ENCODE assay signal across 25 cellular contexts in the genomic region with DNA sequence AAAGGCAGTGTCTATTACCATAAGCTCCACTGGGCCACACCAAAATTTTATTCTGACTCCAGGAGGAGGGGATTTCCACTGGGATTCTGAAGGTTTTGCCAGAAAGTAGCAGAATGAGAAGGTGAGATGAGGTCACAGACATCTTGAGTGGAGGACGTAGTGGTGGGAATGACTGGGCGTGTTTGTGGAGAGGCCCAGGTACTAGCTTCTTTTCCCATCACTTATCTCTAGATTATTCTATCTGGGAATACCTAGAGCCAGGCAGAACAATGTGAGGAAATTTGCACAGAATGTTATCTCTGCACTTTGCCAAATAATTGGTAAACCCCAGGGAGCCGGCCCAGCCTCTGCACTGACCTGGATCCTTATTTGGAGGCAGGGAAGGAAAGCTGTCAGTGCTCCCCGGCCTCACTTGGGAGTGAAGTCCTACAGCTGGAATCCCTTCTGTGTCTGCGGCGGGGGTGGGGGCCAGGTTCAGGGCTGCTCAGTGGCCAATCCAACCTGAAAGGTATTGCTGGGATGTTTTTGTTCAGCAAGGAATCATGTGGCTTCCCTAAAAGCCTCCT.
"Had no signal": no experiment of that assay in that cellular context is flagged by ENCODE, and none has a peak within 500 bp of the region (broad histone marks: within the 10 kb centered on the region; RNA-seq: fewer than 3 reads in every experiment).

No MANE protein-coding gene starts in this region.

- H3K36me3 Mint-ChIP-seq: memory B cell; natural killer cell; stimulated activated effector memory CD8-positive, alpha-beta T cell treated with anti-CD3 and anti-CD28 coated beads, Interleukin-12 subunit alpha, Interleukin-12 subunit beta, amount 100 ng/mL, for 72 hours; T-cell had no signal

- H3K4me1 ChIP-seq: breast epithelium, left lung, prostate gland, right lobe of liver, spleen, uterus had no signal

- H3K4me3 Mint-ChIP-seq: activated naive CD4-positive, alpha-beta T cell treated with anti-CD3 and anti-CD28 coated beads for 36 hours; activated naive CD8-positive, alpha-beta T cell treated with anti-CD3 and anti-CD28 coated beads, Interleukin-2, amount 50 U/mL, for 24 hours; memory B cell; natural killer cell; stimulated activated effector memory CD8-positive, alpha-beta T cell treated with anti-CD3 and anti-CD28 coated beads, Interleukin-12 subunit alpha, Interleukin-12 subunit beta, amount 100 ng/mL, for 72 hours; T-cell had no signal

- H3K9me3 Mint-ChIP-seq: activated naive CD8-positive, alpha-beta T cell treated with anti-CD3 and anti-CD28 coated beads, Interleukin-2, amount 50 U/mL, for 24 hours; activated T-helper 2 cell treated with anti-CD3 and anti-CD28 coated beads, Interferon-gamma antibody, Interleukin-2, Interleukin-4, amounts not matched to agents 10 μg/mL and 5 μg/mL and 100 μg/mL, durations not matched to agents 14 hours and 24 hours and 36 hours; natural killer cell; stimulated activated effector memory CD8-positive, alpha-beta T cell treated with anti-CD3 and anti-CD28 coated beads, Interleukin-12 subunit alpha, Interleukin-12 subunit beta, amount 100 ng/mL, for 72 hours had no signal

- H3K9me2 ChIP-seq: SK-N-SH had no signal

- FAIRE-seq: islet of Langerhans had no signal

- H3K9ac ChIP-seq: SK-N-SH had no signal

- DNase-seq: activated CD4-positive, alpha-beta T cell treated with anti-CD3 and anti-CD28 coated beads, Interleukin-2, amount 50 U/mL, for 4 hours; activated naive CD4-positive, alpha-beta T cell treated with anti-CD3 and anti-CD28 coated beads for 36 hours; activated naive CD8-positive, alpha-beta T cell treated with anti-CD3 and anti-CD28 coated beads, Interleukin-2, amount 50 U/mL, for 24 hours; activated T-cell treated with anti-CD3 and anti-CD28 coated beads, Interleukin-2, amount 50 U/mL, for 1 hour; aorta; dorsolateral prefrontal cortex; foreskin fibroblast; left lung; natural killer cell; nucleus accumbens; right lobe of liver; SK-N-SH; spleen; T-cell; T-helper 9 cell; tibial artery; uterus had no signal

- H3K4me1 Mint-ChIP-seq: activated naive CD8-positive, alpha-beta T cell treated with anti-CD3 and anti-CD28 coated beads, Interleukin-2, amount 50 U/mL, for 24 hours; memory B cell; natural killer cell; stimulated activated effector memory CD8-positive, alpha-beta T cell treated with anti-CD3 and anti-CD28 coated beads, Interleukin-12 subunit alpha, Interleukin-12 subunit beta, amount 100 ng/mL, for 72 hours; T-cell had no signal

- H3K9me3 ChIP-seq: breast epithelium, prostate gland, right lobe of liver, tibial artery, uterus had no signal

- H3K27me3 ChIP-seq: breast epithelium, left lung, right lobe of liver, tibial artery, uterus had no signal

- H3K27ac Mint-ChIP-seq: activated naive CD4-positive, alpha-beta T cell treated with anti-CD3 and anti-CD28 coated beads for 36 hours; activated naive CD8-positive, alpha-beta T cell treated with anti-CD3 and anti-CD28 coated beads, Interleukin-2, amount 50 U/mL, for 24 hours; activated T-helper 2 cell treated with anti-CD3 and anti-CD28 coated beads, Interferon-gamma antibody, Interleukin-2, Interleukin-4, amounts not matched to agents 10 μg/mL and 5 μg/mL and 100 μg/mL, durations not matched to agents 14 hours and 24 hours and 36 hours; memory B cell; natural killer cell; stimulated activated effector memory CD8-positive, alpha-beta T cell treated with anti-CD3 and anti-CD28 coated beads, Interleukin-12 subunit alpha, Interleukin-12 subunit beta, amount 100 ng/mL, for 72 hours; T-cell had no signal

- H3K36me3 ChIP-seq: breast epithelium, left lung, prostate gland, right lobe of liver, spleen, tibial artery, uterus had no signal

- ATAC-seq: activated CD4-positive, CD25-positive, alpha-beta regulatory T cell treated with anti-CD3 and anti-CD28 coated beads, Interleukin-2, amount 50 U/mL, for 24 hours; activated naive CD8-positive, alpha-beta T cell treated with anti-CD3 and anti-CD28 coated beads, Interleukin-2, amount 50 U/mL, for 24 hours; esophagus mucosa; left lung; natural killer cell; right lobe of liver; stimulated activated effector memory CD8-positive, alpha-beta T cell treated with anti-CD3 and anti-CD28 coated beads, Interleukin-12 subunit alpha, Interleukin-12 subunit beta, amount 100 ng/mL, for 72 hours; T-cell had no signal

- H3K4me3 ChIP-seq: breast epithelium, dorsolateral prefrontal cortex, left lung, prostate gland, right lobe of liver, spleen, tibial artery, uterus had no signal

- H3K27ac ChIP-seq: breast epithelium, dorsolateral prefrontal cortex, left lung, prostate gland, right lobe of liver, spleen, tibial artery had no signal

- H3K4me2 ChIP-seq: SK-N-SH had no signal
